Comparison of ENCODE assay signal across 1 cellular context in the genomic region with DNA sequence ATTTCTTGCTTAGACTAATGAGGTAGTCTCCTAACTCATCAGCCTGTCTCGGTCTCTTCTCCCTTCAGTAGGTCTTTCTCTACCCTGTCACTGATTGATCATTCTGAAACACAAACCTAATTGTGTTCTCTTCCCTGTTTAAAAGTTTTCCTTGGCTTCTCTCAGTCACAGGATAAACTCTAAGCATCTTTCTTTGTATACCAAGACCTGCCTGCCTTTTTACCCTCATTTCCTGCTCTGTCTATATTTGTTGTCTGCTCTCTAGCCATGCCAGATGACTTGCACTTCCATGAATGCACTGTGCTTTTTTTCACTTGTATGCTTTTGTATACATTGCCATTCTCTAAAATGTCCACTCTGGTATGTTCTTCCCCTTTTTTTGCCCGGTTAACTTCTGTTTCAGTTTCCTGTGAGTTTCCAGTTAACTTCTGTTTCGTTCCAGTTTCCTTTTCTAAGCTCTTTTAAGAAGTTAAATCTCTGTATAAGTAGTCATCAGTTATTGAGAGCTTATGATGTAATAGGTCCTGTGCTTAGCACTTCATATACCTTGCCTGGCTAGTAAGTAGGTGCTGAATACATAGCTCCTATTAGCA.
TF ChIP-seq lines count a peak whose summit lies in the region.

No MANE protein-coding gene starts in this region.

TF ChIP-seq in K562, 482 proteins besides CTCF, POLR2A, EP300 and RAD21 (continued from another document and continues in another):
- TF ChIP-seq DPF2 (IDR thresholded peaks at IDR 0.05) = 0 out of 2 replicates have a peak, but pooled peaks have one; percentile 25
- TF ChIP-seq HCFC1 (IDR thresholded peaks at IDR 0.05; ENCODE audit: low read depth, low read length) = no peak
- TF ChIP-seq ZNF586 (CRISPR knock-in tag; conservative IDR thresholded peaks at IDR 0.05) = no peak
- no peak for TF ChIP-seq PHB (CRISPR knock-in tag; IDR thresholded peaks at IDR 0.05)
- TF ChIP-seq SMAD1 (IDR thresholded peaks at IDR 0.05; ENCODE audit: low read depth, low read length, partially characterized antibody) = no peak
- TF ChIP-seq ZFP1 (CRISPR knock-in tag; IDR thresholded peaks at IDR 0.05) = no peak
- no peak for TF ChIP-seq PCBP1 (IDR thresholded peaks at IDR 0.05; ENCODE audit: low read depth, low read length, poor library complexity, severe bottlenecking)
- TF ChIP-seq ETV5 (CRISPR knock-in tag; IDR thresholded peaks at IDR 0.05; ENCODE audit: low read depth) = no peak
- TF ChIP-seq MAFK (IDR thresholded peaks at IDR 0.05; ENCODE audit: low read length) = no peak
- TF ChIP-seq ZNF785 (CRISPR knock-in tag; IDR thresholded peaks at IDR 0.05) = no peak
- TF ChIP-seq, protein P1, sequence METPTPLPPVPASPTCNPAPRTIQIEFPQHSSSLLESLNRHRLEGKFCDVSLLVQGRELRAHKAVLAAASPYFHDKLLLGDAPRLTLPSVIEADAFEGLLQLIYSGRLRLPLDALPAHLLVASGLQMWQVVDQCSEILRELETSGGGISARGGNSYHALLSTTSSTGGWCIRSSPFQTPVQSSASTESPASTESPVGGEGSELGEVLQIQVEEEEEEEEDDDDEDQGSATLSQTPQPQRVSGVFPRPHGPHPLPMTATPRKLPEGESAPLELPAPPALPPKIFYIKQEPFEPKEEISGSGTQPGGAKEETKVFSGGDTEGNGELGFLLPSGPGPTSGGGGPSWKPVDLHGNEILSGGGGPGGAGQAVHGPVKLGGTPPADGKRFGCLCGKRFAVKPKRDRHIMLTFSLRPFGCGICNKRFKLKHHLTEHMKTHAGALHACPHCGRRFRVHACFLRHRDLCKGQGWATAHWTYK (CRISPR knock-in tag; IDR thresholded peaks at IDR 0.05) = no peak
- no peak for TF ChIP-seq CREBBP (IDR thresholded peaks at IDR 0.05; ENCODE audit: low read depth, low read length)
- TF ChIP-seq BMI1 (IDR thresholded peaks at IDR 0.05; ENCODE audit: low read length) = no peak
- no peak for TF ChIP-seq ETV1 (tag; conservative IDR thresholded peaks at IDR 0.05; ENCODE audit: low read depth)
- TF ChIP-seq PRMT5 (CRISPR knock-in tag; IDR thresholded peaks at IDR 0.05) = no peak
- TF ChIP-seq ZBTB17 (CRISPR knock-in tag; IDR thresholded peaks at IDR 0.05) = no peak
- no peak for TF ChIP-seq PCBP2 (IDR thresholded peaks at IDR 0.05; ENCODE audit: low read depth, low read length, poor library complexity, severe bottlenecking)
- TF ChIP-seq PYGO2 (tag; IDR thresholded peaks at IDR 0.05) = no peak
- TF ChIP-seq IRF2 (CRISPR knock-in tag; IDR thresholded peaks at IDR 0.05) = no peak
- no peak for TF ChIP-seq ZNF24 (IDR thresholded peaks at IDR 0.05)
- peak; percentile 34; the same call in 1 of the 2 replicates for TF ChIP-seq ARID1B (IDR thresholded peaks at IDR 0.05)
- TF ChIP-seq, protein P2, sequence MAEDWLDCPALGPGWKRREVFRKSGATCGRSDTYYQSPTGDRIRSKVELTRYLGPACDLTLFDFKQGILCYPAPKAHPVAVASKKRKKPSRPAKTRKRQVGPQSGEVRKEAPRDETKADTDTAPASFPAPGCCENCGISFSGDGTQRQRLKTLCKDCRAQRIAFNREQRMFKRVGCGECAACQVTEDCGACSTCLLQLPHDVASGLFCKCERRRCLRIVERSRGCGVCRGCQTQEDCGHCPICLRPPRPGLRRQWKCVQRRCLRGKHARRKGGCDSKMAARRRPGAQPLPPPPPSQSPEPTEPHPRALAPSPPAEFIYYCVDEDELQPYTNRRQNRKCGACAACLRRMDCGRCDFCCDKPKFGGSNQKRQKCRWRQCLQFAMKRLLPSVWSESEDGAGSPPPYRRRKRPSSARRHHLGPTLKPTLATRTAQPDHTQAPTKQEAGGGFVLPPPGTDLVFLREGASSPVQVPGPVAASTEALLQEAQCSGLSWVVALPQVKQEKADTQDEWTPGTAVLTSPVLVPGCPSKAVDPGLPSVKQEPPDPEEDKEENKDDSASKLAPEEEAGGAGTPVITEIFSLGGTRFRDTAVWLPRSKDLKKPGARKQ (CRISPR knock-in tag; IDR thresholded peaks at IDR 0.05) = no peak
- TF ChIP-seq CBX1 (IDR thresholded peaks at IDR 0.05; ENCODE audit: low read depth) = no peak
- TF ChIP-seq, protein P3, sequence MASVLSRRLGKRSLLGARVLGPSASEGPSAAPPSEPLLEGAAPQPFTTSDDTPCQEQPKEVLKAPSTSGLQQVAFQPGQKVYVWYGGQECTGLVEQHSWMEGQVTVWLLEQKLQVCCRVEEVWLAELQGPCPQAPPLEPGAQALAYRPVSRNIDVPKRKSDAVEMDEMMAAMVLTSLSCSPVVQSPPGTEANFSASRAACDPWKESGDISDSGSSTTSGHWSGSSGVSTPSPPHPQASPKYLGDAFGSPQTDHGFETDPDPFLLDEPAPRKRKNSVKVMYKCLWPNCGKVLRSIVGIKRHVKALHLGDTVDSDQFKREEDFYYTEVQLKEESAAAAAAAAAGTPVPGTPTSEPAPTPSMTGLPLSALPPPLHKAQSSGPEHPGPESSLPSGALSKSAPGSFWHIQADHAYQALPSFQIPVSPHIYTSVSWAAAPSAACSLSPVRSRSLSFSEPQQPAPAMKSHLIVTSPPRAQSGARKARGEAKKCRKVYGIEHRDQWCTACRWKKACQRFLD (CRISPR knock-in tag; IDR thresholded peaks at IDR 0.05) = no peak
- no peak for TF ChIP-seq SP2 (IDR thresholded peaks at IDR 0.05; ENCODE audit: extremely low read depth, low read depth, low read length, poor library complexity, severe bottlenecking)
- no peak for TF ChIP-seq TARDBP (IDR thresholded peaks at IDR 0.05)
- TF ChIP-seq, protein P4, sequence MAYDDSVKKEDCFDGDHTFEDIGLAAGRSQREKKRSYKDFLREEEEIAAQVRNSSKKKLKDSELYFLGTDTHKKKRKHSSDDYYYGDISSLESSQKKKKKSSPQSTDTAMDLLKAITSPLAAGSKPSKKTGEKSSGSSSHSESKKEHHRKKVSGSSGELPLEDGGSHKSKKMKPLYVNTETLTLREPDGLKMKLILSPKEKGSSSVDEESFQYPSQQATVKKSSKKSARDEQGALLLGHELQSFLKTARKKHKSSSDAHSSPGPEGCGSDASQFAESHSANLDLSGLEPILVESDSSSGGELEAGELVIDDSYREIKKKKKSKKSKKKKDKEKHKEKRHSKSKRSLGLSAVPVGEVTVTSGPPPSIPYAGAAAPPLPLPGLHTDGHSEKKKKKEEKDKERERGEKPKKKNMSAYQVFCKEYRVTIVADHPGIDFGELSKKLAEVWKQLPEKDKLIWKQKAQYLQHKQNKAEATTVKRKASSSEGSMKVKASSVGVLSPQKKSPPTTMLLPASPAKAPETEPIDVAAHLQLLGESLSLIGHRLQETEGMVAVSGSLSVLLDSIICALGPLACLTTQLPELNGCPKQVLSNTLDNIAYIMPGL (CRISPR knock-in tag; IDR thresholded peaks at IDR 0.05) = no peak
- no peak for TF ChIP-seq POLR2B (IDR thresholded peaks at IDR 0.05; ENCODE audit: low read depth, partially characterized antibody)
- no peak for TF ChIP-seq PPARD (CRISPR knock-in tag; IDR thresholded peaks at IDR 0.05)
- TF ChIP-seq KHSRP (IDR thresholded peaks at IDR 0.05) = no peak
- no peak for TF ChIP-seq STAT5B (CRISPR knock-in tag; IDR thresholded peaks at IDR 0.05)
- no peak for TF ChIP-seq TEAD2 (tag; IDR thresholded peaks at IDR 0.05)
- no peak for TF ChIP-seq THRAP3 (IDR thresholded peaks at IDR 0.05; ENCODE audit: borderline replicate concordance)
- 0 out of 2 replicates have a peak, but pooled peaks have one; percentile 20 for TF ChIP-seq GABPB1 (CRISPR knock-in tag; IDR thresholded peaks at IDR 0.05)
- no peak for TF ChIP-seq KDM2B (CRISPR knock-in tag; IDR thresholded peaks at IDR 0.05)
- no peak for TF ChIP-seq CEBPG (CRISPR knock-in tag; IDR thresholded peaks at IDR 0.05)
- 0 out of 4 replicates have a peak, but pooled peaks of 1 of the 2 experiments have one; percentile 26 for TF ChIP-seq CEBPG (tag; conservative IDR thresholded peaks at IDR 0.05 in 1 of 2, IDR thresholded peaks at IDR 0.05 in 1 of 2)
- TF ChIP-seq, protein P5, sequence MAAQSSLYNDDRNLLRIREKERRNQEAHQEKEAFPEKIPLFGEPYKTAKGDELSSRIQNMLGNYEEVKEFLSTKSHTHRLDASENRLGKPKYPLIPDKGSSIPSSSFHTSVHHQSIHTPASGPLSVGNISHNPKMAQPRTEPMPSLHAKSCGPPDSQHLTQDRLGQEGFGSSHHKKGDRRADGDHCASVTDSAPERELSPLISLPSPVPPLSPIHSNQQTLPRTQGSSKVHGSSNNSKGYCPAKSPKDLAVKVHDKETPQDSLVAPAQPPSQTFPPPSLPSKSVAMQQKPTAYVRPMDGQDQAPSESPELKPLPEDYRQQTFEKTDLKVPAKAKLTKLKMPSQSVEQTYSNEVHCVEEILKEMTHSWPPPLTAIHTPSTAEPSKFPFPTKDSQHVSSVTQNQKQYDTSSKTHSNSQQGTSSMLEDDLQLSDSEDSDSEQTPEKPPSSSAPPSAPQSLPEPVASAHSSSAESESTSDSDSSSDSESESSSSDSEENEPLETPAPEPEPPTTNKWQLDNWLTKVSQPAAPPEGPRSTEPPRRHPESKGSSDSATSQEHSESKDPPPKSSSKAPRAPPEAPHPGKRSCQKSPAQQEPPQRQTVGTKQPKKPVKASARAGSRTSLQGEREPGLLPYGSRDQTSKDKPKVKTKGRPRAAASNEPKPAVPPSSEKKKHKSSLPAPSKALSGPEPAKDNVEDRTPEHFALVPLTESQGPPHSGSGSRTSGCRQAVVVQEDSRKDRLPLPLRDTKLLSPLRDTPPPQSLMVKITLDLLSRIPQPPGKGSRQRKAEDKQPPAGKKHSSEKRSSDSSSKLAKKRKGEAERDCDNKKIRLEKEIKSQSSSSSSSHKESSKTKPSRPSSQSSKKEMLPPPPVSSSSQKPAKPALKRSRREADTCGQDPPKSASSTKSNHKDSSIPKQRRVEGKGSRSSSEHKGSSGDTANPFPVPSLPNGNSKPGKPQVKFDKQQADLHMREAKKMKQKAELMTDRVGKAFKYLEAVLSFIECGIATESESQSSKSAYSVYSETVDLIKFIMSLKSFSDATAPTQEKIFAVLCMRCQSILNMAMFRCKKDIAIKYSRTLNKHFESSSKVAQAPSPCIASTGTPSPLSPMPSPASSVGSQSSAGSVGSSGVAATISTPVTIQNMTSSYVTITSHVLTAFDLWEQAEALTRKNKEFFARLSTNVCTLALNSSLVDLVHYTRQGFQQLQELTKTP (IDR thresholded peaks at IDR 0.05; ENCODE audit: low read depth in 1 of 2, partially characterized antibody in 2 of 2) = no peak
- peak; percentile 83 for TF ChIP-seq C11orf30 (IDR thresholded peaks at IDR 0.05; ENCODE audit: low read depth)
- 0 out of 2 replicates have a peak, but pooled peaks have one; percentile 14 for TF ChIP-seq HMBOX1 (IDR thresholded peaks at IDR 0.05)
- no peak for TF ChIP-seq DLX4 (CRISPR knock-in tag; IDR thresholded peaks at IDR 0.05)
- TF ChIP-seq NFE2 (IDR thresholded peaks at IDR 0.05; ENCODE audit: low read depth) = peak; percentile 71
- peak; percentile 75 for TF ChIP-seq ZNF316 (IDR thresholded peaks at IDR 0.05)
- TF ChIP-seq RBM39 (optimal IDR thresholded peaks at IDR 0.05; ENCODE audit: low read depth, low read length) = no peak
- TF ChIP-seq MAFG (tag; conservative IDR thresholded peaks at IDR 0.05) = peak; percentile 49; the same call in 1 of the 2 replicates
- TF ChIP-seq, protein P6, sequence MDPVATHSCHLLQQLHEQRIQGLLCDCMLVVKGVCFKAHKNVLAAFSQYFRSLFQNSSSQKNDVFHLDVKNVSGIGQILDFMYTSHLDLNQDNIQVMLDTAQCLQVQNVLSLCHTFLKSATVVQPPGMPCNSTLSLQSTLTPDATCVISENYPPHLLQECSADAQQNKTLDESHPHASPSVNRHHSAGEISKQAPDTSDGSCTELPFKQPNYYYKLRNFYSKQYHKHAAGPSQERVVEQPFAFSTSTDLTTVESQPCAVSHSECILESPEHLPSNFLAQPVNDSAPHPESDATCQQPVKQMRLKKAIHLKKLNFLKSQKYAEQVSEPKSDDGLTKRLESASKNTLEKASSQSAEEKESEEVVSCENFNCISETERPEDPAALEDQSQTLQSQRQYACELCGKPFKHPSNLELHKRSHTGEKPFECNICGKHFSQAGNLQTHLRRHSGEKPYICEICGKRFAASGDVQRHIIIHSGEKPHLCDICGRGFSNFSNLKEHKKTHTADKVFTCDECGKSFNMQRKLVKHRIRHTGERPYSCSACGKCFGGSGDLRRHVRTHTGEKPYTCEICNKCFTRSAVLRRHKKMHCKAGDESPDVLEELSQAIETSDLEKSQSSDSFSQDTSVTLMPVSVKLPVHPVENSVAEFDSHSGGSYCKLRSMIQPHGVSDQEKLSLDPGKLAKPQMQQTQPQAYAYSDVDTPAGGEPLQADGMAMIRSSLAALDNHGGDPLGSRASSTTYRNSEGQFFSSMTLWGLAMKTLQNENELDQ (CRISPR knock-in tag; IDR thresholded peaks at IDR 0.05; ENCODE audit: borderline replicate concordance) = no peak
- no peak for TF ChIP-seq DIDO1 (tag; IDR thresholded peaks at IDR 0.05; ENCODE audit: low read depth)
- TF ChIP-seq ZNF224 (CRISPR knock-in tag; IDR thresholded peaks at IDR 0.05) = no peak
- TF ChIP-seq SMARCA4 (IDR thresholded peaks at IDR 0.05) = peak; percentile 41; the same call in 1 of the 2 replicates
- no peak for TF ChIP-seq EHMT2 (IDR thresholded peaks at IDR 0.05)
- TF ChIP-seq, protein P7, sequence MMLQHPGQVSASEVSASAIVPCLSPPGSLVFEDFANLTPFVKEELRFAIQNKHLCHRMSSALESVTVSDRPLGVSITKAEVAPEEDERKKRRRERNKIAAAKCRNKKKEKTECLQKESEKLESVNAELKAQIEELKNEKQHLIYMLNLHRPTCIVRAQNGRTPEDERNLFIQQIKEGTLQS (IDR thresholded peaks at IDR 0.05) = peak; percentile 69
- TF ChIP-seq, protein P7 (CRISPR knock-in tag; conservative IDR thresholded peaks at IDR 0.05) = no peak
- no peak for TF ChIP-seq HDAC8 (tag; IDR thresholded peaks at IDR 0.05)
- TF ChIP-seq CHCHD3 (CRISPR knock-in tag; IDR thresholded peaks at IDR 0.05) = no peak
- TF ChIP-seq ARID2 (IDR thresholded peaks at IDR 0.05) = no peak
- TF ChIP-seq, protein P8, sequence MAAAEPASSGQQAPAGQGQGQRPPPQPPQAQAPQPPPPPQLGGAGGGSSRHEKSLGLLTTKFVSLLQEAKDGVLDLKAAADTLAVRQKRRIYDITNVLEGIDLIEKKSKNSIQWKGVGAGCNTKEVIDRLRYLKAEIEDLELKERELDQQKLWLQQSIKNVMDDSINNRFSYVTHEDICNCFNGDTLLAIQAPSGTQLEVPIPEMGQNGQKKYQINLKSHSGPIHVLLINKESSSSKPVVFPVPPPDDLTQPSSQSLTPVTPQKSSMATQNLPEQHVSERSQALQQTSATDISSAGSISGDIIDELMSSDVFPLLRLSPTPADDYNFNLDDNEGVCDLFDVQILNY (CRISPR knock-in tag; IDR thresholded peaks at IDR 0.05) = no peak
